1 cellular context compared by ENCODE assay signal in genomic region chr11:118397448-118397847, GRCh38.
TF ChIP-seq lines count a peak whose summit lies in the region.

No MANE protein-coding gene starts in this region.

TF ChIP-seq in K562, 482 proteins besides CTCF, POLR2A, EP300 and RAD21 (continued from another document):
- TF ChIP-seq ZBTB40 (IDR thresholded peaks at IDR 0.05) (no peak), ZBTB40 (CRISPR knock-in tag; IDR thresholded peaks at IDR 0.05) (no peak), BCLAF1 (IDR thresholded peaks at IDR 0.05; ENCODE audit: borderline replicate concordance in 1 of 2, control insufficient read depth in 1 of 2, low read depth in 2 of 2, low read length in 1 of 2) (no peak), SNIP1 (IDR thresholded peaks at IDR 0.05; ENCODE audit: low read depth) (no peak), ILF3 (IDR thresholded peaks at IDR 0.05; ENCODE audit: borderline replicate concordance) (no peak), ZC3H8 (IDR thresholded peaks at IDR 0.05) (no peak), ETS2 (tag; IDR thresholded peaks at IDR 0.05; ENCODE audit: borderline replicate concordance, poor library complexity, severe bottlenecking) (no peak), ZNF695 (CRISPR knock-in tag; IDR thresholded peaks at IDR 0.05) (no peak), ZNF668 (CRISPR knock-in tag; IDR thresholded peaks at IDR 0.05) (no peak), MAFG (tag; conservative IDR thresholded peaks at IDR 0.05) (peak; percentile 76), NFE2L1 (tag; IDR thresholded peaks at IDR 0.05; ENCODE audit: borderline replicate concordance, low read depth) (no peak), ZFPM2 (CRISPR knock-in tag; IDR thresholded peaks at IDR 0.05) (no peak), BRCA1 (IDR thresholded peaks at IDR 0.05) (no peak), BRCA1 (CRISPR knock-in tag; IDR thresholded peaks at IDR 0.05) (no peak), EGR1 (conservative IDR thresholded peaks at IDR 0.05) (no peak), FOXJ3 (CRISPR knock-in tag; IDR thresholded peaks at IDR 0.05) (no peak)
- TF ChIP-seq, protein P1, sequence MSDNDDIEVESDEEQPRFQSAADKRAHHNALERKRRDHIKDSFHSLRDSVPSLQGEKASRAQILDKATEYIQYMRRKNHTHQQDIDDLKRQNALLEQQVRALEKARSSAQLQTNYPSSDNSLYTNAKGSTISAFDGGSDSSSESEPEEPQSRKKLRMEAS (CRISPR knock-in tag; IDR thresholded peaks at IDR 0.05), result no peak
- TF ChIP-seq, protein P2, sequence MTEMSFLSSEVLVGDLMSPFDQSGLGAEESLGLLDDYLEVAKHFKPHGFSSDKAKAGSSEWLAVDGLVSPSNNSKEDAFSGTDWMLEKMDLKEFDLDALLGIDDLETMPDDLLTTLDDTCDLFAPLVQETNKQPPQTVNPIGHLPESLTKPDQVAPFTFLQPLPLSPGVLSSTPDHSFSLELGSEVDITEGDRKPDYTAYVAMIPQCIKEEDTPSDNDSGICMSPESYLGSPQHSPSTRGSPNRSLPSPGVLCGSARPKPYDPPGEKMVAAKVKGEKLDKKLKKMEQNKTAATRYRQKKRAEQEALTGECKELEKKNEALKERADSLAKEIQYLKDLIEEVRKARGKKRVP (CRISPR knock-in tag; IDR thresholded peaks at IDR 0.05), result peak; percentile 30; the same call in 1 of the 2 replicates
